In the genomic region with DNA sequence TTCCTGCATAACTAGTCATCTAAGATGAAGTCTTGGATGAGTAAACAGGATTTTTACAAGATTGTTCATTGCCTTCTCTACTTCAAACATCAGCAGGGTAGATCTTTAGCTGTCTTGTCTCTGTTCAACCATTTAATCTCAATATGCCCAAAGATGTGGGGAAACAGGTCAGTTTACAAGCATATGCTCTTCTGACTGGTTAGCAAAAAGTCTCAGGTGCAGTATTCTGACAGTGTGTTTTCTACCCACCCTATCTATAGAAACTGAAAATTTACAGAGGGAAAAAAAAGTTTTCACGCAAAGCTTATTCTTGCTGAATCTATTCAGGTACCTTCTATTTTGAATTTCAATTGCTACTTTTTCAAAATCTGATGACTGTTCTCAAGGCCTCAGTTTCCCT, we compare ENCODE assay signal across 9 cellular contexts. TPM values are rescaled to one million over a fixed set of nuclear protein-coding genes. Genes with fewer than 3 reads are reported as not detected.
DNase-seq lines count a peak whose midpoint lies in the region; ATAC-seq and TF ChIP-seq lines count a peak whose summit lies in the region.
"Had no signal": no experiment of that assay in that cellular context is flagged by ENCODE, and none has a peak within 500 bp of the region (broad histone marks: within the 10 kb centered on the region; RNA-seq: fewer than 3 reads in every experiment).

No MANE protein-coding gene starts in this region.

- peak overlapping the region; percentile 80 for H3K4me3 Mint-ChIP-seq in activated T-helper 17 cell treated with anti-CD3 and anti-CD28 coated beads, Interleukin-2, amount 50 U/mL, for 72 hours

- CTCF ChIA-PET in HEK293T (lab: Yijun Ruan, JAX) = interaction anchor here (0.6 kb wide), 1 partner anchor 27 kb away, joined by 3 read pairs; no protein-coding TSS in a partner anchor

- peak; percentile 32 for ATAC-seq in GM19351 (IDR thresholded peaks at IDR 0.05; ENCODE audit: unreplicated experiment)
- peak; percentile 43 for ATAC-seq in HG02885 (IDR thresholded peaks at IDR 0.05; ENCODE audit: poor library complexity, unreplicated experiment)
- ATAC-seq in activated T-helper 17 cell treated with anti-CD3 and anti-CD28 coated beads, Interleukin-2, amount 50 U/mL, for 72 hours (replicated peaks) = peak; percentile 17

- H3K9me3 Mint-ChIP-seq in activated T-helper 17 cell treated with anti-CD3 and anti-CD28 coated beads, Interleukin-2, amount 50 U/mL, for 72 hours = no peaks in the 10 kb centered on the region

- POLR2A ChIA-PET in HEK293T (lab: Yijun Ruan, JAX) = interaction anchor here (0.9 kb wide), 1 partner anchor 8 kb away, joined by 3 read pairs; no protein-coding TSS in a partner anchor

- H3K27me3 Mint-ChIP-seq in activated T-helper 17 cell treated with anti-CD3 and anti-CD28 coated beads, Interleukin-2, amount 50 U/mL, for 72 hours = no peaks in the 10 kb centered on the region

- peak overlapping the region; percentile 76 for H3K27ac Mint-ChIP-seq in activated T-helper 17 cell treated with anti-CD3 and anti-CD28 coated beads, Interleukin-2, amount 50 U/mL, for 72 hours

- peak overlapping the region; percentile 47 for H3K4me3 ChIP-seq in GM12865 (ENCODE audit: low read depth, low read length)

- DNase-seq in GM12865 (ENCODE audit: low read depth) (peak; percentile 74), mesenteric fat pad (ENCODE audit: low spot score) (no peak), HEK293T (ENCODE audit: extremely low spot score) (no peak), GOT3 (lab: John Stamatoyannopoulos, UW) (no peak), NCI-H510A treated with DMSO at 0.1 percent for 48 hours (lab: John Stamatoyannopoulos, UW) (no peak)
- DNase-seq: NCI-H526 treated with DMSO at 0.1 percent for 48 hours had no signal

- TF ChIP-seq CTCF in GM12865 (IDR thresholded peaks at IDR 0.05; ENCODE audit: insufficient read depth, low read depth, low read length, missing control alignments) = no peak

- no peaks in the 10 kb centered on the region for H3K36me3 Mint-ChIP-seq in activated T-helper 17 cell treated with anti-CD3 and anti-CD28 coated beads, Interleukin-2, amount 50 U/mL, for 72 hours (ENCODE audit: low read depth)

- peaks cover 58% of the 10 kb centered on the region for H3K4me1 Mint-ChIP-seq in activated T-helper 17 cell treated with anti-CD3 and anti-CD28 coated beads, Interleukin-2, amount 50 U/mL, for 72 hours

TF ChIP-seq in HEK293T, 16 proteins besides CTCF, POLR2A, EP300 and RAD21:
- TF ChIP-seq FOXM1 (IDR thresholded peaks at IDR 0.05; ENCODE audit: borderline replicate concordance) (no peak), SUZ12 (IDR thresholded peaks at IDR 0.05) (no peak), FOXA1 (IDR thresholded peaks at IDR 0.05) (no peak), SP1 (IDR thresholded peaks at IDR 0.05) (no peak), BHLHE40 (IDR thresholded peaks at IDR 0.05; ENCODE audit: borderline replicate concordance) (no peak), LEF1 (IDR thresholded peaks at IDR 0.05; ENCODE audit: borderline replicate concordance) (no peak), ZNF384 (IDR thresholded peaks at IDR 0.05) (no peak), TARDBP (IDR thresholded peaks at IDR 0.05) (no peak), L3MBTL2 (conservative IDR thresholded peaks at IDR 0.05) (no peak)
- TF ChIP-seq, protein P1, sequence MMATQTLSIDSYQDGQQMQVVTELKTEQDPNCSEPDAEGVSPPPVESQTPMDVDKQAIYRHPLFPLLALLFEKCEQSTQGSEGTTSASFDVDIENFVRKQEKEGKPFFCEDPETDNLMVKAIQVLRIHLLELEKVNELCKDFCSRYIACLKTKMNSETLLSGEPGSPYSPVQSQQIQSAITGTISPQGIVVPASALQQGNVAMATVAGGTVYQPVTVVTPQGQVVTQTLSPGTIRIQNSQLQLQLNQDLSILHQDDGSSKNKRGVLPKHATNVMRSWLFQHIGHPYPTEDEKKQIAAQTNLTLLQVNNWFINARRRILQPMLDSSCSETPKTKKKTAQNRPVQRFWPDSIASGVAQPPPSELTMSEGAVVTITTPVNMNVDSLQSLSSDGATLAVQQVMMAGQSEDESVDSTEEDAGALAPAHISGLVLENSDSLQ (IDR thresholded peaks at IDR 0.05) = no peak

RNA-seq across cellular contexts. Expression of a gene that starts 29.0 kb away (rescaled TPM):
- 10 to 100 TPM; 13.8 to 20.1 TPM for total RNA-seq in activated T-helper 17 cell treated with anti-CD3 and anti-CD28 coated beads, Interleukin-2, amount 50 U/mL, for 72 hours
- total RNA-seq in mesenteric fat pad = 24.4 TPM

RNA-seq across cellular contexts. Expression of a gene that starts 59.1 kb away (rescaled TPM):
- 1 to 10 TPM; 3.4 to 5.7 TPM for total RNA-seq in activated T-helper 17 cell treated with anti-CD3 and anti-CD28 coated beads, Interleukin-2, amount 50 U/mL, for 72 hours
- 5.3 TPM for total RNA-seq in mesenteric fat pad
